Comparison of ENCODE assay signal across 8 cellular contexts in genomic region chr2:241844066-241844728, GRCh38. TPM values are rescaled to one million over a fixed set of nuclear protein-coding genes. Genes with fewer than 3 reads are reported as not detected.
A peak's percentile ranks its signal among the peaks of the same experiment; 100 is the strongest.
DNase-seq lines count a peak whose midpoint lies in the region; TF ChIP-seq lines count a peak whose summit lies in the region.

No MANE protein-coding gene starts in this region.

- TF ChIP-seq CTCF in fibroblast of mammary gland (conservative IDR thresholded peaks at IDR 0.05; ENCODE audit: control insufficient read depth, insufficient read depth, low read depth, low read length) (no peak), neural crest cell (conservative IDR thresholded peaks at IDR 0.05) (no peak)

- peak overlapping the region; percentile 92 for H3K27ac Mint-ChIP-seq in activated T-cell treated with anti-CD3 and anti-CD28 coated beads, Interleukin-2, amount 50 U/mL, for 24 hours
- H3K27ac Mint-ChIP-seq in neural crest cell (ENCODE audit: unreplicated experiment) = no peak overlapping the region

- H3K27me3 ChIP-seq in subcutaneous abdominal adipose tissue (ENCODE audit: control insufficient read depth in 5 of 5, insufficient read depth in 4 of 5, low read length in 5 of 5) = peaks cover 0 to 2% (median 0%) of the 10 kb centered on the region in 5 donors

- no peaks in the 10 kb centered on the region for H3K27me3 Mint-ChIP-seq in activated T-cell treated with anti-CD3 and anti-CD28 coated beads, Interleukin-2, amount 50 U/mL, for 24 hours
- peaks cover 28% of the 10 kb centered on the region for H3K27me3 Mint-ChIP-seq in neural crest cell (ENCODE audit: low read depth)

- H3K4me3 Mint-ChIP-seq in activated T-cell treated with anti-CD3 and anti-CD28 coated beads, Interleukin-2, amount 50 U/mL, for 24 hours = peak overlapping the region; percentile 69
- peak overlapping the region; percentile 40 for H3K4me3 Mint-ChIP-seq in neural crest cell

- H3K36me3 ChIP-seq in subcutaneous abdominal adipose tissue (ENCODE audit: control insufficient read depth in 5 of 5, insufficient read depth in 5 of 5, low read length in 5 of 5) = no peaks in the 10 kb centered on the region

- H3K4me3 ChIP-seq in fibroblast of mammary gland (ENCODE audit: control insufficient read depth, low read depth, low read length) = no peak overlapping the region
- H3K4me3 ChIP-seq in subcutaneous abdominal adipose tissue (ENCODE audit: low read depth in 1 of 5, low read length in 5 of 5) = peak overlapping the region in 4 of 5 donors; percentile 17 to 62 (median 58)

- H3K36me3 Mint-ChIP-seq in activated T-cell treated with anti-CD3 and anti-CD28 coated beads, Interleukin-2, amount 50 U/mL, for 24 hours (ENCODE audit: low read depth) = peaks cover 7% of the 10 kb centered on the region
- no peaks in the 10 kb centered on the region for H3K36me3 Mint-ChIP-seq in neural crest cell (ENCODE audit: low read depth)

- H3K9me3 Mint-ChIP-seq in activated T-cell treated with anti-CD3 and anti-CD28 coated beads, Interleukin-2, amount 50 U/mL, for 24 hours = no peaks in the 10 kb centered on the region
- H3K9me3 Mint-ChIP-seq in neural crest cell = no peaks in the 10 kb centered on the region

- peak; percentile 47 for DNase-seq in GDM1 (lab: John Stamatoyannopoulos, UW)
- peak; percentile 44 for DNase-seq in GOT3 (lab: John Stamatoyannopoulos, UW)
- DNase-seq in NCI-H69 (lab: John Stamatoyannopoulos, UW) = peak; percentile 50
- DNase-seq in activated T-cell treated with anti-CD3 and anti-CD28 coated beads, Interleukin-2, amount 50 U/mL, for 24 hours = peak; percentile 90
- peak; percentile 23 for DNase-seq in fibroblast of mammary gland (ENCODE audit: low read depth)
- peak; percentile 50 for DNase-seq in neural crest cell (ENCODE audit: low read depth, low spot score)
- DNase-seq in pons (ENCODE audit: low spot score) = no peak

- peaks cover 38% of the 10 kb centered on the region for H3K4me1 Mint-ChIP-seq in activated T-cell treated with anti-CD3 and anti-CD28 coated beads, Interleukin-2, amount 50 U/mL, for 24 hours (ENCODE audit: low read depth)
- peaks cover 25% of the 10 kb centered on the region for H3K4me1 Mint-ChIP-seq in neural crest cell

- peaks cover 0 to 27% (median 19%) of the 10 kb centered on the region in 5 donors for H3K4me1 ChIP-seq in subcutaneous abdominal adipose tissue (ENCODE audit: control insufficient read depth in 5 of 5, insufficient read depth in 5 of 5, low read length in 5 of 5)

- peak overlapping the region in 4 of 5 donors; percentile 8 to 68 (median 61) for H3K9ac ChIP-seq in subcutaneous abdominal adipose tissue (ENCODE audit: low read length in 5 of 5)

- H3K9me3 ChIP-seq in subcutaneous abdominal adipose tissue (ENCODE audit: control insufficient read depth in 5 of 5, low read length in 5 of 5) = no peaks in the 10 kb centered on the region

- peak overlapping the region; percentile 41 for H3K27ac ChIP-seq in subcutaneous abdominal adipose tissue (ENCODE audit: low read depth, low read length)

RNA-seq across cellular contexts. Expression of gene PDCD1, which starts 14.5 kb away (rescaled TPM):
- not detected in 2 replicates for total RNA-seq in neural crest cell

RNA-seq across cellular contexts. Expression of gene RTP5, which starts 25.3 kb away (rescaled TPM):
- not detected in 2 replicates for total RNA-seq in neural crest cell

RNA-seq across cellular contexts. Expression of gene NEU4, which starts 35.2 kb away (rescaled TPM):
- 0.14 and 0.25 TPM in 2 replicates for total RNA-seq in neural crest cell
